Comparison of ENCODE assay signal across 8 cellular contexts in the genomic region with DNA sequence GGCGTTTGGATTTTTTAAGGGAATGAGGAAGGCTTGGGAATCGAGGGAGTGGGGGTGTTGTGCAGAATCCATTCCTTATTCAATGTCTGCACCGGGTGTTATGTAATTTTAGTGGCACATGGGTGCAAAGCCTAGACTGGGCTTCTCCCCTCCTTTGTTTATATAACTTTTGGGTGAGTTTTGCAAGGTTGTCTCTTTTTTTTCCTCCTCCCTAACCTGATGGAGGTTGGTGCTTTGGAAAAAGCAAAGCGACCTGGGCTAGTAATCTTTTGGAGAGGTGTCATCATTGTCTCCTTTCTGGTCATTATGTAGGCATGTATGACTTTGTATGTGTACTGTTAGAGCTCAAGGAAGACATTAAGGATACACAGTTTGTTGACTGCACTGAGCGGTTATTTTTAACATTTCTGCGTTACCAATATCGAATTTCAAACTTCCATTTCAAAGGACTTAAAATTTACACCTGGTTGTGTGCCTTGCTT. TPM values are rescaled to one million over a fixed set of nuclear protein-coding genes. Genes with fewer than 3 reads are reported as not detected.
DNase-seq lines count a peak whose midpoint lies in the region; ATAC-seq and TF ChIP-seq lines count a peak whose summit lies in the region.

No MANE protein-coding gene starts in this region.

- H3K27ac ChIP-seq in PC-9 = no peak overlapping the region

- H2AFZ ChIP-seq in PC-9 = peak overlapping the region; percentile 85
- H2AFZ ChIP-seq in neuron (ENCODE audit: low read depth, low read length) = peak overlapping the region; percentile 94

- no peaks in the 10 kb centered on the region for H3K36me3 ChIP-seq in ES-I3 (ENCODE audit: insufficient read depth, low read length)
- H3K36me3 ChIP-seq in PC-9 (ENCODE audit: low read depth) = no peaks in the 10 kb centered on the region
- H3K36me3 ChIP-seq in neuron (ENCODE audit: insufficient read depth, low read length) = no peaks in the 10 kb centered on the region

- H3K27me3 ChIP-seq in PC-9 (ENCODE audit: insufficient read depth, low read depth) (no peaks in the 10 kb centered on the region), neuron (ENCODE audit: insufficient read depth, low read length) (peaks cover 51% of the 10 kb centered on the region)

- peaks cover 33 to 51% of the 10 kb centered on the region in 2 donors for H3K4me1 Mint-ChIP-seq in effector memory CD8-positive, alpha-beta T cell (ENCODE audit: low read depth in 2 of 2)

- peak overlapping the region; percentile 90 for H3K4me2 ChIP-seq in PC-9

- CTCF ChIA-PET in PC-9 (lab: Charles Lee) = no interaction called here

- peak overlapping the region; percentile 90 for H3K9ac ChIP-seq in ES-I3 (ENCODE audit: low read depth, low read length)

- POLR2A ChIA-PET in PC-9 (lab: Charles Lee; ENCODE audit: unreplicated experiment) = no interaction called here

- H3F3A ChIP-seq in PC-9 (ENCODE audit: insufficient read depth, low read depth) = peaks cover 11% of the 10 kb centered on the region; the same call in 1 of the 2 replicates

- peak overlapping the region; percentile 100 for H3K4me3 Mint-ChIP-seq in effector memory CD8-positive, alpha-beta T cell

- DNase-seq in PC-9 = no peak
- no peak for DNase-seq in effector memory CD8-positive, alpha-beta T cell
- DNase-seq in omental fat pad (ENCODE audit: low spot score) = no peak
- no peak for DNase-seq in NOMO-1 treated with DMSO at 0.1 percent for 48 hours (lab: John Stamatoyannopoulos, UW; ENCODE audit: unreplicated experiment)
- no peak for DNase-seq in AG20443 (ENCODE audit: low spot score)

- no peaks in the 10 kb centered on the region for H3K27me3 Mint-ChIP-seq in effector memory CD8-positive, alpha-beta T cell

- TF ChIP-seq CTCF in PC-9 (conservative IDR thresholded peaks at IDR 0.05) = no peak
- no peak for TF ChIP-seq CTCF in omental fat pad (IDR thresholded peaks at IDR 0.05)

- H4K20me1 ChIP-seq in PC-9 (ENCODE audit: insufficient read depth) = no peaks in the 10 kb centered on the region

- H3K27ac Mint-ChIP-seq in effector memory CD8-positive, alpha-beta T cell = peak overlapping the region; percentile 92 to 98

- no peaks in the 10 kb centered on the region for H3K9me2 ChIP-seq in PC-9 (ENCODE audit: insufficient read depth)

- no peaks in the 10 kb centered on the region for H3K9me3 Mint-ChIP-seq in effector memory CD8-positive, alpha-beta T cell

- H3K36me3 Mint-ChIP-seq in effector memory CD8-positive, alpha-beta T cell (ENCODE audit: insufficient read depth) = peaks cover 51% of the 10 kb centered on the region

- intact Hi-C loops in PC-9 (cut with micrococcal nuclease; ENCODE audit: unreplicated experiment) = loop anchor here (5.0 kb wide), 1 partner anchor 824 kb away; a partner anchor contains a TSS

- no peaks in the 10 kb centered on the region for H3K9me3 ChIP-seq in ES-I3 (ENCODE audit: control insufficient read depth, insufficient read depth, low read length)
- H3K9me3 ChIP-seq in PC-9 (ENCODE audit: insufficient read depth, low read depth) = no peaks in the 10 kb centered on the region
- no peaks in the 10 kb centered on the region for H3K9me3 ChIP-seq in neuron (ENCODE audit: low read length)

- ATAC-seq in effector memory CD8-positive, alpha-beta T cell (replicated peaks) = no peak
- ATAC-seq in omental fat pad (ENCODE audit: low FRiP score) (no peak), HG02678 (IDR thresholded peaks at IDR 0.05; ENCODE audit: unreplicated experiment) (no peak)

- TSS peak; percentile 20 for BruUV-seq in PC-9 (replicated peaks; lab: Mats Ljungman, UMichigan)

- H3K4me1 ChIP-seq in ES-I3 (ENCODE audit: insufficient read depth, low read length) = peaks cover 1% of the 10 kb centered on the region; the same call in 1 of the 2 replicates
- peaks cover 18% of the 10 kb centered on the region for H3K4me1 ChIP-seq in PC-9 (replicated peaks; ENCODE audit: insufficient read depth)
- H3K4me1 ChIP-seq in neuron (ENCODE audit: insufficient read depth, low read length) = peaks cover 27% of the 10 kb centered on the region

- H3K4me3 ChIP-seq in PC-9 (peak overlapping the region; percentile 91), neuron (ENCODE audit: low read length) (peak overlapping the region; percentile 58)

- H3K79me2 ChIP-seq in PC-9 (ENCODE audit: low read depth) = no peaks in the 10 kb centered on the region; the same call in 1 of the 2 replicates

RNA-seq across cellular contexts. Expression of a gene that starts 3.1 kb away (rescaled TPM):
- total RNA-seq in PC-9 (2021) = 22.6 and 29.3 TPM in 2 replicates
- 100 to 1,000 TPM in 1 of 4 donors, 10 to 100 TPM in 3; 84.8 to 164 (median 91.6) TPM for total RNA-seq in omental fat pad
